12 cellular contexts compared by ENCODE assay signal in genomic region chr2:147463881-147464520, GRCh38.
A peak's percentile ranks its signal among the peaks of the same experiment; 100 is the strongest.
DNase-seq lines count a peak whose midpoint lies in the region; ATAC-seq, FAIRE-seq and TF ChIP-seq lines count a peak whose summit lies in the region.
"Had no signal": no experiment of that assay in that cellular context is flagged by ENCODE, and none has a peak within 500 bp of the region (broad histone marks: within the 10 kb centered on the region; RNA-seq: fewer than 3 reads in every experiment).

No MANE protein-coding gene starts in this region.

- no peaks in the 10 kb centered on the region for H3K36me3 ChIP-seq in kidney (ENCODE audit: control insufficient read depth in 1 of 2, insufficient read depth in 2 of 2, low read length in 2 of 2)

- DNase-seq in GM13976 (ENCODE audit: low spot score), result peak; percentile 2
- no peak for DNase-seq in kidney
- DNase-seq in activated CD4-positive, alpha-beta T cell treated with anti-CD3 and anti-CD28 coated beads, Interleukin-2, amount 50 U/mL, for 48 hours, result no peak
- no peak for DNase-seq in effector memory CD8-positive, alpha-beta T cell
- DNase-seq in NCI-H2029 treated with DMSO at 0.1 percent for 48 hours (lab: John Stamatoyannopoulos, UW), result no peak
- DNase-seq in cerebellum (ENCODE audit: low spot score), result no peak
- DNase-seq: activated CD8-positive, alpha-beta memory T cell treated with anti-CD3 and anti-CD28 coated beads, Interleukin-2, amount 50 U/mL, for 48 hours; central memory CD4-positive, alpha-beta T cell; naive thymus-derived CD8-positive, alpha-beta T cell; NCI-H345 had no signal

- peak; percentile 96 for ATAC-seq in GM21447 (IDR thresholded peaks at IDR 0.05; ENCODE audit: unreplicated experiment)
- peak; percentile 93 for ATAC-seq in HG03135 (IDR thresholded peaks at IDR 0.05; ENCODE audit: unreplicated experiment)
- no peak for ATAC-seq in effector memory CD8-positive, alpha-beta T cell (replicated peaks)
- ATAC-seq: naive thymus-derived CD8-positive, alpha-beta T cell had no signal

- H3K9me3 ChIP-seq in kidney (ENCODE audit: control insufficient read depth in 1 of 2, low read length in 2 of 2), result no peaks in the 10 kb centered on the region

- no peak for TF ChIP-seq CTCF in GM13976 (IDR thresholded peaks at IDR 0.05; ENCODE audit: borderline replicate concordance, control extremely low read depth, extremely low read depth, insufficient read depth, missing control alignments)
- TF ChIP-seq CTCF in kidney (IDR thresholded peaks at IDR 0.05; ENCODE audit: borderline replicate concordance, extremely low read depth, insufficient read depth), result no peak

- H3K36me3 Mint-ChIP-seq in effector memory CD8-positive, alpha-beta T cell (ENCODE audit: insufficient read depth), result no peaks in the 10 kb centered on the region
- H3K36me3 Mint-ChIP-seq: naive thymus-derived CD8-positive, alpha-beta T cell had no signal

- peak overlapping the region; percentile 82 to 91 for H3K27ac ChIP-seq in kidney (ENCODE audit: low read depth in 2 of 2, low read length in 2 of 2)

- peaks cover 0 to 4% of the 10 kb centered on the region in 2 donors for H3K9me3 Mint-ChIP-seq in effector memory CD8-positive, alpha-beta T cell
- H3K9me3 Mint-ChIP-seq: naive thymus-derived CD8-positive, alpha-beta T cell had no signal

- intact Hi-C loops in kidney (cut with DNase I), result no loop called here

- peak overlapping the region; percentile 8 to 18 for H3K4me3 ChIP-seq in kidney (ENCODE audit: low read length in 2 of 2)

- no peaks in the 10 kb centered on the region for H3K27me3 Mint-ChIP-seq in effector memory CD8-positive, alpha-beta T cell

- no peaks in the 10 kb centered on the region for H3K4me1 Mint-ChIP-seq in effector memory CD8-positive, alpha-beta T cell (ENCODE audit: low read depth in 2 of 2)
- H3K4me1 Mint-ChIP-seq: naive thymus-derived CD8-positive, alpha-beta T cell had no signal

- peak overlapping the region in 1 of 2 donors; percentile 8 for H3K9ac ChIP-seq in kidney (ENCODE audit: low read length in 2 of 2)

- FAIRE-seq in kidney (lab: Jason Lieb, UNC), result peak; percentile 27

- in situ Hi-C loops in GM13976 (cut with MboI; ENCODE audit: low sequenced_read_pairs, unreplicated experiment), result no loop called here

- H3K4me1 ChIP-seq in kidney (ENCODE audit: control insufficient read depth in 1 of 2, insufficient read depth in 1 of 2, low read depth in 1 of 2, low read length in 2 of 2), result peaks cover 0 to 20% of the 10 kb centered on the region in 2 donors

- H3K27ac Mint-ChIP-seq in effector memory CD8-positive, alpha-beta T cell, result no peak overlapping the region
- H3K27ac Mint-ChIP-seq: naive thymus-derived CD8-positive, alpha-beta T cell had no signal

- no peak overlapping the region for H3K4me3 Mint-ChIP-seq in effector memory CD8-positive, alpha-beta T cell
- H3K4me3 Mint-ChIP-seq: naive thymus-derived CD8-positive, alpha-beta T cell had no signal
